In genomic region chr16:20439820-20440231, GRCh38 we compare ENCODE assay signal across 11 cellular contexts. TPM values are rescaled to one million over a fixed set of nuclear protein-coding genes. Genes with fewer than 3 reads are reported as not detected.
DNase-seq lines count a peak whose midpoint lies in the region; ATAC-seq and TF ChIP-seq lines count a peak whose summit lies in the region.
"Not testable (repeated sequence)": the region's sequence is repeated elsewhere in the genome, so short reads cannot be mapped to it uniquely, and the experiment has no call there.
"Had no signal": no experiment of that assay in that cellular context is flagged by ENCODE, and none has a peak within 500 bp of the region (broad histone marks: within the 10 kb centered on the region; RNA-seq: fewer than 3 reads in every experiment).

No MANE protein-coding gene starts in this region.

- H3K4ac ChIP-seq in mesenchymal stem cell (ENCODE audit: low read depth in 1 of 2, low read length in 2 of 2), result not testable (repeated sequence)

- H3K9ac ChIP-seq in mesenchymal stem cell (ENCODE audit: low read length), result not testable (repeated sequence)

- not testable (repeated sequence) for H3K4me3 ChIP-seq in RWPE2 (ENCODE audit: severe bottlenecking); coronary artery; hepatocyte; mesenchymal stem cell (ENCODE audit: insufficient read depth in 1 of 2, low read depth in 1 of 2, low read length in 2 of 2); psoas muscle; suprapubic skin; vagina

- not testable (repeated sequence) for H3K9me2 ChIP-seq in hepatocyte (replicated peaks; ENCODE audit: insufficient read depth)

- H2BK12ac ChIP-seq in mesenchymal stem cell (ENCODE audit: low read length in 2 of 2), result not testable (repeated sequence)

- DNase-seq in RWPE2 (ENCODE audit: low spot score); coronary artery (ENCODE audit: low spot score); Right ventricle myocardium inferior (ENCODE audit: missing footprints); hepatocyte (ENCODE audit: low spot score); mesenchymal stem cell; psoas muscle; suprapubic skin (ENCODE audit: low spot score in 2 of 2); vagina (ENCODE audit: extremely low spot score in 2 of 2): not testable (repeated sequence)

- H2BK120ac ChIP-seq in mesenchymal stem cell (ENCODE audit: low read depth, low read length), result not testable (repeated sequence)

- not testable (repeated sequence) for H4K91ac ChIP-seq in mesenchymal stem cell (ENCODE audit: low read length)

- not testable (repeated sequence) for H4K20me1 ChIP-seq in hepatocyte (ENCODE audit: insufficient read depth, poor library complexity, severe bottlenecking)

- intact Hi-C loops in Right ventricle myocardium inferior (cut with DNase I); psoas muscle (cut with DNase I); vagina (cut with DNase I): not testable (repeated sequence)

- H3K36me3 ChIP-seq in RWPE2 (ENCODE audit: low read depth); hepatocyte (replicated peaks; ENCODE audit: insufficient read depth, low read depth); mesenchymal stem cell (ENCODE audit: control insufficient read depth in 1 of 2, insufficient read depth in 2 of 2, low read depth in 1 of 2, low read length in 2 of 2); psoas muscle (ENCODE audit: insufficient read depth in 1 of 2, low read depth in 1 of 2); suprapubic skin; vagina: not testable (repeated sequence)

- not testable (repeated sequence) for H4K8ac ChIP-seq in mesenchymal stem cell (ENCODE audit: low read length)

- not testable (repeated sequence) for TF ChIP-seq POLR2A in suprapubic skin (IDR thresholded peaks at IDR 0.05); vagina (IDR thresholded peaks at IDR 0.05)

- not testable (repeated sequence) for H3K79me2 ChIP-seq in hepatocyte

- H3K23ac ChIP-seq in mesenchymal stem cell (ENCODE audit: low read length in 2 of 2), result not testable (repeated sequence)

- TF ChIP-seq CTCF in RWPE2 (IDR thresholded peaks at IDR 0.05; ENCODE audit: poor library complexity, severe bottlenecking); coronary artery (IDR thresholded peaks at IDR 0.05); hepatocyte (IDR thresholded peaks at IDR 0.05; ENCODE audit: poor library complexity); psoas muscle (IDR thresholded peaks at IDR 0.05); suprapubic skin (IDR thresholded peaks at IDR 0.05); vagina (IDR thresholded peaks at IDR 0.05): not testable (repeated sequence)

- 87% methylated on average over 3 of the region's 3 CpGs for WGBS in hepatocyte (ENCODE audit: low lambda C conversion rate, missing lambda C conversion rate)
- WGBS in mesenchymal stem cell, result 81% methylated on average over 3 of the region's 3 CpGs
- WGBS in psoas muscle, 3 donors, result 18 to 28% (median 19%) methylated on average over 3 of the region's 3 CpGs
- WGBS in suprapubic skin, result 49% methylated on average over 3 of the region's 3 CpGs

- H3K4me2 ChIP-seq in hepatocyte; mesenchymal stem cell (ENCODE audit: low read length, poor library complexity, severe bottlenecking): not testable (repeated sequence)

- H3K27ac ChIP-seq in RWPE2 (ENCODE audit: poor library complexity, severe bottlenecking), result peak overlapping the region; percentile 23
- peak overlapping the region; percentile 32 to 68 for H3K27ac ChIP-seq in coronary artery
- peak overlapping the region; percentile 78 for H3K27ac ChIP-seq in hepatocyte
- peak overlapping the region; percentile 55 for H3K27ac ChIP-seq in mesenchymal stem cell (ENCODE audit: low read length, poor library complexity, severe bottlenecking)
- not testable (repeated sequence) for H3K27ac ChIP-seq in psoas muscle
- H3K27ac ChIP-seq in suprapubic skin, result peak overlapping the region; percentile 77
- H3K27ac ChIP-seq in vagina, result peak overlapping the region; percentile 33

- not testable (repeated sequence) for H3K14ac ChIP-seq in mesenchymal stem cell (ENCODE audit: low read length in 2 of 2)

- not testable (repeated sequence) for H2AFZ ChIP-seq in hepatocyte; mesenchymal stem cell (ENCODE audit: low read depth, low read length)

- H2BK5ac ChIP-seq in mesenchymal stem cell (ENCODE audit: low read depth, low read length, poor library complexity, severe bottlenecking), result peak overlapping the region; percentile 10

- not testable (repeated sequence) for TF ChIP-seq EP300 in suprapubic skin (IDR thresholded peaks at IDR 0.05)

- not testable (repeated sequence) for H3K4me1 ChIP-seq in RWPE2 (ENCODE audit: insufficient read depth, poor library complexity, severe bottlenecking); hepatocyte (ENCODE audit: insufficient read depth); mesenchymal stem cell (ENCODE audit: control insufficient read depth, insufficient read depth, low read depth, low read length); psoas muscle; vagina
- H3K4me1 ChIP-seq in suprapubic skin, result peaks cover 19% of the 10 kb centered on the region

- H3K27me3 ChIP-seq in RWPE2 (ENCODE audit: insufficient read depth, poor library complexity, severe bottlenecking); hepatocyte; mesenchymal stem cell (ENCODE audit: control insufficient read depth in 1 of 2, insufficient read depth in 1 of 2, low read length in 2 of 2); psoas muscle (ENCODE audit: insufficient read depth in 3 of 3, low read length in 2 of 3); suprapubic skin; vagina: not testable (repeated sequence)

- H2BK15ac ChIP-seq in mesenchymal stem cell (ENCODE audit: low read depth, poor library complexity, severe bottlenecking), result not testable (repeated sequence)

- H3K9me3 ChIP-seq in RWPE2 (ENCODE audit: severe bottlenecking); hepatocyte (ENCODE audit: low read depth); mesenchymal stem cell (ENCODE audit: control insufficient read depth, low read length); psoas muscle; suprapubic skin; vagina: not testable (repeated sequence)

- not testable (repeated sequence) for H2AK5ac ChIP-seq in mesenchymal stem cell (ENCODE audit: low read length, severe bottlenecking)

- ATAC-seq in RWPE2 (ENCODE audit: low read depth), result not testable (repeated sequence)
- ATAC-seq in Right ventricle myocardium inferior, result peak; percentile 88
- peak in 3 of 4 donors; percentile 59 to 87 (median 62) for ATAC-seq in psoas muscle

- not testable (repeated sequence) for H3K79me1 ChIP-seq in mesenchymal stem cell (replicated peaks; ENCODE audit: low read length, poor library complexity, severe bottlenecking)

- H3K18ac ChIP-seq in mesenchymal stem cell (ENCODE audit: low read depth in 1 of 2, low read length in 2 of 2), result not testable (repeated sequence)

RNA-seq across cellular contexts. Expression of gene ACSM2A, which starts 11.5 kb away (rescaled TPM):
- total RNA-seq in Right ventricle myocardium inferior (not detected), hepatocyte (25.5 and 27.6 TPM in 2 replicates), psoas muscle (under 1 TPM in 1 of 4 donors, not detected in 3; 0.24 TPM), suprapubic skin (not detected), vagina (not detected)
- polyA plus RNA-seq in hepatocyte (22.0 and 33.5 TPM in 2 replicates), psoas muscle (under 1 TPM in 2 of 3 donors, not detected in 1; 0.05 to 0.12 TPM)
- not detected for polyA plus RNA-seq in mesenchymal stem cell (2013, experiment 1 of 2)
- not detected for polyA plus RNA-seq in mesenchymal stem cell (2013, experiment 2 of 2)
- total RNA-seq: A673, H7, NCI-H460 had no signal

RNA-seq across cellular contexts. Expression of gene ACSM5, which starts 30.5 kb away (rescaled TPM):
- total RNA-seq in Right ventricle myocardium inferior, result 1.5 TPM
- 2.1 and 5.5 TPM in 2 replicates for total RNA-seq in hepatocyte
- 3.3 and 8.9 TPM in 2 replicates for polyA plus RNA-seq in hepatocyte
- not detected for polyA plus RNA-seq in mesenchymal stem cell (2013, experiment 1 of 2)
- not detected for polyA plus RNA-seq in mesenchymal stem cell (2013, experiment 2 of 2)
- 1 to 10 TPM; 2.4 to 7.9 (median 4.0) TPM for total RNA-seq in psoas muscle
- 1 to 10 TPM; 1.2 to 4.5 (median 4.3) TPM for polyA plus RNA-seq in psoas muscle
- total RNA-seq in suprapubic skin, result 10 to 100 TPM in 1 of 4 donors, 1 to 10 TPM in 3; 1.2 to 11.4 (median 4.6) TPM
- total RNA-seq in vagina, result 2.9 TPM
- total RNA-seq: A673, H7, NCI-H460 had no signal

RNA-seq across cellular contexts. Expression of gene PDILT, which starts 35.3 kb away (rescaled TPM):
- not detected for total RNA-seq in Right ventricle myocardium inferior
- not detected in 2 replicates for total RNA-seq in hepatocyte
- polyA plus RNA-seq in hepatocyte, result not detected in 2 replicates
- polyA plus RNA-seq in mesenchymal stem cell (2013, experiment 1 of 2), result not detected
- polyA plus RNA-seq in mesenchymal stem cell (2013, experiment 2 of 2), result not detected
- not detected for total RNA-seq in psoas muscle
- not detected for polyA plus RNA-seq in psoas muscle
- total RNA-seq in suprapubic skin, result not detected
- total RNA-seq in vagina, result not detected
- total RNA-seq: A673, H7, NCI-H460 had no signal

Comparison
In these comparisons a context has a peak if more than half of its experiments do, and no peak if none do; other contexts are left out.
1. RNA of gene ACSM2A, which starts 11.5 kb away (total RNA-seq): 25.5 to 27.6 TPM in hepatocyte; 0.24 TPM in psoas muscle, not detected in Right ventricle myocardium inferior (single experiment), not detected in suprapubic skin and not detected in vagina (single experiment); every median in the first group is over 10 times any median in the second.